25 cellular contexts compared by ENCODE assay signal in the genomic region with DNA sequence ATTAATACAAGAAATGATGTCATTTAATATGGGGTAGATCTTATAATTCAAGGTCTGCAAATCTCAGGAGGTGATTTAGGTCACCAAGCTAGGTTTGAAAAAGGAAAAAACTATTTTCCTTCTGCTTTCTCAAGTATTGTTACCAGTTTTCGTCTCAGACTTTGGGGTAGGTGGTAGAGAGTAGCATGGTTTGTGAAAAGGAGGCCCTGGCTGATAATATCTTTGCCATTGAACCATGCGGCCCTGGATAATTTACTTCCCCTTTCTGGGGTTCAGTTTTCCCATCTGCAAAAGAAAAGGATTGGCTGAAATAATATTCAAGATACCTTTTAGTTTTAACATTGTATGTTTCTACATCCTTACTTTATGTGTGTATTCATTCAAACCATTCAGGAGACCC.
"Had no signal": no experiment of that assay in that cellular context is flagged by ENCODE, and none has a peak within 500 bp of the region (broad histone marks: within the 10 kb centered on the region; RNA-seq: fewer than 3 reads in every experiment).

No MANE protein-coding gene starts in this region.

- DNase-seq: activated CD4-positive, alpha-beta T cell treated with anti-CD3 and anti-CD28 coated beads, Interleukin-2, amount 50 U/mL, for 1 hour; activated CD8-positive, alpha-beta T cell treated with anti-CD3 and anti-CD28 coated beads for 36 hours; activated gamma-delta T cell treated with Interleukin-2 at 50 U/mL for 16 hours; activated naive CD4-positive, alpha-beta T cell treated with anti-CD3 and anti-CD28 coated beads, Interleukin-2, amount 50 U/mL, for 16 hours; activated T-cell treated with anti-CD3 and anti-CD28 coated beads, Interleukin-2, amount 50 U/mL, for 4 hours; amniotic stem cell; brain microvascular endothelial cell; dorsolateral prefrontal cortex; effector memory CD4-positive, alpha-beta T cell; left lung; lower lobe of right lung; mesenchymal stem cell; natural killer cell; posterior cingulate gyrus; right cardiac atrium; stimulated activated CD4-positive, alpha-beta T cell treated with anti-CD3 and anti-CD28 coated beads, Interleukin-15, amount 100 ng/mL, for 24 hours; stimulated activated CD4-positive, alpha-beta T cell treated with anti-CD3 and anti-CD28 coated beads, Interleukin-2, amount 100 ng/mL, for 24 hours; stimulated activated naive CD4-positive, alpha-beta T cell treated with Interleukin-2 at 50 U/mL for 16 hours; transverse colon; uterus had no signal

- H3K4me1 ChIP-seq: uterus had no signal

- H3K27ac ChIP-seq: brain microvascular endothelial cell, coronary artery, dorsolateral prefrontal cortex, left lung, lower lobe of right lung, transverse colon, uterus had no signal

- H3K27me3 ChIP-seq: brain microvascular endothelial cell, dorsolateral prefrontal cortex, left lung, transverse colon, uterus had no signal

- H3K9me3 ChIP-seq: left lung, lower lobe of right lung, transverse colon, uterus had no signal

- ATAC-seq: activated CD8-positive, alpha-beta T cell treated with anti-CD3 and anti-CD28 coated beads for 36 hours; activated T-cell treated with anti-CD3 and anti-CD28 coated beads, Interleukin-2, amount 50 U/mL, for 4 hours; activated T-helper 17 cell treated with anti-CD3 and anti-CD28 coated beads, Interleukin-2, amount 50 U/mL, for 72 hours; left lung; lower lobe of right lung; natural killer cell; right cardiac atrium had no signal

- H3K4me3 ChIP-seq: coronary artery, dorsolateral prefrontal cortex, left lung, lower lobe of right lung, transverse colon, uterus had no signal

- FAIRE-seq: astrocyte, frontal cortex, islet of Langerhans had no signal

- H3K36me3 ChIP-seq: brain microvascular endothelial cell, lower lobe of right lung, transverse colon, uterus had no signal
